ENCODE assay signal across 18 cellular contexts in genomic region chr1:145796753-145797152, GRCh38. TPM values are rescaled to one million over a fixed set of nuclear protein-coding genes. Genes with fewer than 3 reads are reported as not detected.
DNase-seq lines count a peak whose midpoint lies in the region; ATAC-seq, FAIRE-seq and TF ChIP-seq lines count a peak whose summit lies in the region.
"Had no signal": no experiment of that assay in that cellular context is flagged by ENCODE, and none has a peak within 500 bp of the region (broad histone marks: within the 10 kb centered on the region; RNA-seq: fewer than 3 reads in every experiment).

No MANE protein-coding gene starts in this region.

- WGBS in K562 (ENCODE audit: insufficient coverage, low coverage, missing lambda C conversion rate): 25% methylated on average over 1 of the region's 1 CpG

- TF ChIP-seq POLR2A in NB4 (IDR thresholded peaks at IDR 0.05; ENCODE audit: extremely low read depth, insufficient read length) (no peak), K562 (conservative IDR thresholded peaks at IDR 0.05) (no peak)

- no TSS peak for BruUV-seq in K562 (replicated peaks; lab: Mats Ljungman, UMichigan)

- H3K4me3 ChIP-seq in BLaER1: peak overlapping the region; percentile 7; the same call in 1 of the 2 replicates
- no peak overlapping the region for H3K4me3 ChIP-seq in NB4 (ENCODE audit: low read depth, low read length)
- H3K4me3 ChIP-seq in K562: no peak overlapping the region

- no peak overlapping the region for H3K27ac ChIP-seq in BLaER1
- H3K27ac ChIP-seq in K562 (ENCODE audit: extremely low read depth, low read depth, low read length): no peak overlapping the region
- H3K27ac ChIP-seq: C4-2B had no signal

- DNase-seq in GF-D8 (lab: John Stamatoyannopoulos, UW): peak; percentile 44
- peak; percentile 18 for DNase-seq in NB4 (ENCODE audit: low read depth)
- DNase-seq in K562 (ENCODE audit: extremely low read depth in 1 of 4, low spot score in 3 of 4): no peak
- DNase-seq in sciatic nerve (ENCODE audit: low spot score): no peak
- DNase-seq in stimulated activated CD4-positive, alpha-beta T cell treated with anti-CD3 and anti-CD28 coated beads, Interleukin-1b, Interleukin-23, amount 100 ng/mL, for 48 hours: no peak
- no peak for DNase-seq in NCI-H526 (lab: John Stamatoyannopoulos, UW)
- DNase-seq: CD8-positive, alpha-beta T cell; COR-L47; DND-41; GDM1; HCEC 1CT had no signal

- intact Hi-C loops in K562 (cut with micrococcal nuclease): no loop called here
- intact Hi-C loops in sciatic nerve (cut with DNase I): no loop called here

- H3K9me1 ChIP-seq in K562 (ENCODE audit: control insufficient read depth, insufficient read depth, low read length): no peaks in the 10 kb centered on the region

- CTCF ChIA-PET in K562 (lab: Yijun Ruan, JAX; ENCODE audit: low intra/inter-chr PET ratio): no interaction called here

- H3K4me1 ChIP-seq in BLaER1 (no peaks in the 10 kb centered on the region), K562 (replicated peaks in 1 of 2; ENCODE audit: control insufficient read depth in 2 of 2, insufficient read depth in 2 of 2, low read length in 2 of 2) (no peaks in the 10 kb centered on the region; a peak in 1 of 5 replicates)

- no peak for TF ChIP-seq EP300 in K562 (IDR thresholded peaks at IDR 0.05; ENCODE audit: low read length)

- H4K20me1 ChIP-seq in BLaER1 (peaks cover 27% of the 10 kb centered on the region; the same call in 1 of the 2 replicates), K562 (replicated peaks; ENCODE audit: control insufficient read depth, insufficient read depth, low read length) (no peaks in the 10 kb centered on the region)

- no peak for TF ChIP-seq RAD21 in K562 (CRISPR knock-in tag; conservative IDR thresholded peaks at IDR 0.05 in 1 of 2, IDR thresholded peaks at IDR 0.05 in 1 of 2)

- H3K9me3 ChIP-seq in BLaER1: peaks cover 56% of the 10 kb centered on the region
- peaks cover 15% of the 10 kb centered on the region for H3K9me3 ChIP-seq in K562 (replicated peaks; ENCODE audit: control insufficient read depth, insufficient read depth, low read depth, low read length)

- H3K27me3 ChIP-seq in BLaER1: no peaks in the 10 kb centered on the region
- no peaks in the 10 kb centered on the region for H3K27me3 ChIP-seq in K562 (ENCODE audit: control insufficient read depth in 2 of 2, insufficient read depth in 2 of 2, low read length in 2 of 2)

- POLR2A ChIA-PET in K562 (lab: Yijun Ruan, JAX): no interaction called here

- H3K36me3 ChIP-seq in BLaER1 (peaks cover 68% of the 10 kb centered on the region), K562 (ENCODE audit: control insufficient read depth, insufficient read depth, low read length) (peaks cover 9% of the 10 kb centered on the region; the same call in 2 of the 3 replicates)

- no peak overlapping the region for H3K9ac ChIP-seq in BLaER1
- H3K9ac ChIP-seq in K562 (ENCODE audit: insufficient read depth in 1 of 2, low read depth in 2 of 2, low read length in 2 of 2): no peak overlapping the region

- peaks cover 9% of the 10 kb centered on the region for H3K79me2 ChIP-seq in K562 (ENCODE audit: control insufficient read depth, insufficient read depth, low read length)

- no peak for ATAC-seq in K562
- ATAC-seq in sciatic nerve: no peak
- ATAC-seq: CD8-positive, alpha-beta T cell; HepG2 had no signal

- H2AFZ ChIP-seq in K562 (ENCODE audit: low read depth, low read length): no peak overlapping the region

- no peak for FAIRE-seq in K562 (lab: Jason Lieb, UNC)
- FAIRE-seq: A204.1, D721Med, GM18507, HepG2, HTR-8/SVneo had no signal

- TF ChIP-seq CTCF in NB4 (IDR thresholded peaks at IDR 0.05; ENCODE audit: low read depth, low read length) (no peak), K562 (IDR thresholded peaks at IDR 0.05 in 2 of 3, conservative IDR thresholded peaks at IDR 0.05 in 1 of 3; ENCODE audit: insufficient read depth in 2 of 3, low read depth in 1 of 3, low read length in 3 of 3) (no peak)

- no peak overlapping the region for H3K4me2 ChIP-seq in BLaER1
- no peak overlapping the region for H3K4me2 ChIP-seq in K562 (ENCODE audit: insufficient read depth, low read length)

- in situ Hi-C loops in K562 (cut with MboI): no loop called here

TF ChIP-seq in K562, 482 proteins besides CTCF, POLR2A, EP300 and RAD21 (continues in another document):
- no peak for TF ChIP-seq CHD4 (IDR thresholded peaks at IDR 0.05; ENCODE audit: insufficient read depth, insufficient replicate concordance, low read depth, low read length, poor library complexity, severe bottlenecking)

RNA-seq across cellular contexts. Expression of gene RNF115, which starts 27.1 kb away (rescaled TPM):
- total RNA-seq in K562 (2011; cell fraction: chromatin; rRNA removed; ENCODE audit: low replicate concordance): 11.8 and 34.8 TPM in 2 replicates
- 5.8 and 7.8 TPM in 2 replicates for total RNA-seq in K562 (2011; cell fraction: nucleolus; rRNA removed)
- 12.8 and 21.9 TPM in 2 replicates for total RNA-seq in K562 (2011; cell fraction: nucleoplasm; rRNA removed)
- 8.4 and 8.8 TPM in 2 replicates for total RNA-seq in K562 (2014; rRNA removed)
- total RNA-seq in K562 (2014; rRNA removed; fragmentation: Illumina TruSeq; extraction: Trizol): 12.5 and 13.6 TPM in 2 replicates
- 11.5 and 12.3 TPM in 2 replicates for total RNA-seq in K562 (2015; rRNA removed; fragmentation: Illumina TruSeq; extraction: Trizol)
- 9.5 and 10.2 TPM in 2 replicates for total RNA-seq in K562 (2021)
- polyA plus RNA-seq in K562 (2011; rRNA removed): 12.1 and 14.3 TPM in 2 replicates
- polyA plus RNA-seq in K562 (2011; cell fraction: cytosol; rRNA removed): 3.6 and 6.3 TPM in 2 replicates
- 7.5 and 9.1 TPM in 2 replicates for polyA plus RNA-seq in K562 (2011; cell fraction: nucleus; rRNA removed)
- polyA plus RNA-seq in K562 (2012): 6.5 and 10.6 TPM in 2 replicates
- 8.4 and 9.9 TPM in 2 replicates for polyA plus RNA-seq in K562 (2014; fragmentation: Illumina TruSeq; extraction: Trizol)
- 1 to 10 TPM; 1.9 to 2.0 TPM for polyA plus RNA-seq in K562 (2014; fragmentation: Nextera tagmentation; extraction: Ambion mirVana)
- polyA plus RNA-seq in K562 (2014; rRNA removed): 6.9 and 7.8 TPM in 2 replicates
- 13.8 and 15.8 TPM in 2 replicates for polyA minus RNA-seq in K562 (2011; rRNA and poly(A)+ RNA removed)
- polyA minus RNA-seq in K562 (2011; cell fraction: cytosol; rRNA and poly(A)+ RNA removed): 2.5 and 3.6 TPM in 2 replicates
- polyA minus RNA-seq in K562 (2011; cell fraction: nucleus; rRNA and poly(A)+ RNA removed): 4.0 and 6.6 TPM in 2 replicates
- total RNA-seq in sciatic nerve: 19.9 TPM

RNA-seq across cellular contexts. Expression of gene POLR3C, which starts 27.2 kb away (rescaled TPM):
- total RNA-seq in K562 (2011; cell fraction: chromatin; rRNA removed; ENCODE audit: low replicate concordance): 37.8 and 57.1 TPM in 2 replicates
- total RNA-seq in K562 (2011; cell fraction: nucleolus; rRNA removed): 31.2 and 31.5 TPM in 2 replicates
- 25.9 and 26.0 TPM in 2 replicates for total RNA-seq in K562 (2011; cell fraction: nucleoplasm; rRNA removed)
- 42.0 and 44.8 TPM in 2 replicates for total RNA-seq in K562 (2014; rRNA removed)
- total RNA-seq in K562 (2014; rRNA removed; fragmentation: Illumina TruSeq; extraction: Trizol): 50.7 and 53.9 TPM in 2 replicates
- 54.6 and 56.8 TPM in 2 replicates for total RNA-seq in K562 (2015; rRNA removed; fragmentation: Illumina TruSeq; extraction: Trizol)
- 45.2 and 46.0 TPM in 2 replicates for total RNA-seq in K562 (2021)
- polyA plus RNA-seq in K562 (2011; rRNA removed): 31.5 and 42.9 TPM in 2 replicates
- 37.4 and 40.8 TPM in 2 replicates for polyA plus RNA-seq in K562 (2011; cell fraction: cytosol; rRNA removed)
- polyA plus RNA-seq in K562 (2011; cell fraction: nucleus; rRNA removed): 36.4 and 38.6 TPM in 2 replicates
- 40.1 and 47.0 TPM in 2 replicates for polyA plus RNA-seq in K562 (2012)
- polyA plus RNA-seq in K562 (2014; fragmentation: Illumina TruSeq; extraction: Trizol): 58.1 and 64.1 TPM in 2 replicates
- 10 to 100 TPM; 19.7 to 49.9 TPM for polyA plus RNA-seq in K562 (2014; fragmentation: Nextera tagmentation; extraction: Ambion mirVana)
- polyA plus RNA-seq in K562 (2014; rRNA removed): 36.9 and 43.5 TPM in 2 replicates
- polyA minus RNA-seq in K562 (2011; rRNA and poly(A)+ RNA removed): 66.4 and 95.6 TPM in 2 replicates
- 19.7 and 30.7 TPM in 2 replicates for polyA minus RNA-seq in K562 (2011; cell fraction: cytosol; rRNA and poly(A)+ RNA removed)
- 18.6 and 33.4 TPM in 2 replicates for polyA minus RNA-seq in K562 (2011; cell fraction: nucleus; rRNA and poly(A)+ RNA removed)
- 26.2 TPM for total RNA-seq in sciatic nerve

RNA-seq across cellular contexts. Expression of gene NUDT17, which starts 48.7 kb away (rescaled TPM):
- 6.2 and 12.7 TPM in 2 replicates for total RNA-seq in K562 (2011; cell fraction: chromatin; rRNA removed; ENCODE audit: low replicate concordance)
- 9.2 and 11.2 TPM in 2 replicates for total RNA-seq in K562 (2011; cell fraction: nucleolus; rRNA removed)
- total RNA-seq in K562 (2011; cell fraction: nucleoplasm; rRNA removed): 8.9 and 9.3 TPM in 2 replicates
- total RNA-seq in K562 (2014; rRNA removed): 6.8 and 9.9 TPM in 2 replicates
- 4.5 and 5.5 TPM in 2 replicates for total RNA-seq in K562 (2014; rRNA removed; fragmentation: Illumina TruSeq; extraction: Trizol)
- 4.2 and 5.2 TPM in 2 replicates for total RNA-seq in K562 (2015; rRNA removed; fragmentation: Illumina TruSeq; extraction: Trizol)
- 6.1 and 7.2 TPM in 2 replicates for total RNA-seq in K562 (2021)
- polyA plus RNA-seq in K562 (2011; rRNA removed): 10.0 and 11.4 TPM in 2 replicates
- 12.3 and 14.2 TPM in 2 replicates for polyA plus RNA-seq in K562 (2011; cell fraction: cytosol; rRNA removed)
- polyA plus RNA-seq in K562 (2011; cell fraction: nucleus; rRNA removed): 23.3 and 33.1 TPM in 2 replicates
- 7.8 and 14.5 TPM in 2 replicates for polyA plus RNA-seq in K562 (2012)
- 7.6 and 8.3 TPM in 2 replicates for polyA plus RNA-seq in K562 (2014; fragmentation: Illumina TruSeq; extraction: Trizol)
- 1 to 10 TPM; 2.1 to 3.1 TPM for polyA plus RNA-seq in K562 (2014; fragmentation: Nextera tagmentation; extraction: Ambion mirVana)
- polyA plus RNA-seq in K562 (2014; rRNA removed): 7.8 and 10.7 TPM in 2 replicates
- polyA minus RNA-seq in K562 (2011; rRNA and poly(A)+ RNA removed): 2.7 and 3.4 TPM in 2 replicates
- 2.9 and 5.9 TPM in 2 replicates for polyA minus RNA-seq in K562 (2011; cell fraction: cytosol; rRNA and poly(A)+ RNA removed)
- 2.7 and 3.3 TPM in 2 replicates for polyA minus RNA-seq in K562 (2011; cell fraction: nucleus; rRNA and poly(A)+ RNA removed)
- 3.9 TPM for total RNA-seq in sciatic nerve

Comparison
In these comparisons a context has a peak if more than half of its experiments do, and no peak if none do; other contexts are left out.
1. DNase-seq: peak in GF-D8 (single experiment) and NB4 (single experiment); none in K562 (0 of 4), sciatic nerve (single experiment), stimulated activated CD4-positive, alpha-beta T cell treated with anti-CD3 and anti-CD28 coated beads, Interleukin-1b, Interleukin-23, amount 100 ng/mL, for 48 hours (single experiment) and NCI-H526 (0 of 2).